27 cellular contexts compared by ENCODE assay signal in the genomic region with DNA sequence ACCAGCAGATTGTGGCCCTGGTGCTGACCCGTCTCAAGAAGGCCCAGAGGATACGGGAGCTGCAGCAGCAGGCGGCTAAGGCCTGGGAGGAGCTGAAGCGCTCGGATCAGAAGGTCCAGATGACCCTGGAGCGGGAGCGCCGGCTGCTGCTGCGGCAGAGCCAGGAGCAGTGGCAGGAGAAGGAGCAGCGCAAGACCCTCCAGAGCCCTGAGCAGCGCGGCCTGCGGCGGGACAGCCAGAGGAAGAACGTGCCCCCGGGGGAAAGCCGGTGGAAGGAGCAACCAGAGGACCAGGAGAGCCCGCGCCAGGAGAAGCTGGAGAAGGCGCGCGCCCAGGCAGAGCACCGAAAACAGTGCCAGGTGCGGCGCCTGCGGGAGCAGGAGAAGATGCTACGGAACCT. TPM values are rescaled to one million over a fixed set of nuclear protein-coding genes. Genes with fewer than 3 reads are reported as not detected.
"Had no signal": no experiment of that assay in that cellular context is flagged by ENCODE, and none has a peak within 500 bp of the region (broad histone marks: within the 10 kb centered on the region; RNA-seq: fewer than 3 reads in every experiment).

No MANE protein-coding gene starts in this region.

- H3K4me3 Mint-ChIP-seq: activated CD4-positive, alpha-beta T cell treated with anti-CD3 and anti-CD28 coated beads, Interleukin-2, amount 10 ng/mL, durations not matched to agents 24 days and 14 days; activated CD8-positive, alpha-beta memory T cell treated with anti-CD3 and anti-CD28 coated beads, Interleukin-2, amount 10 ng/mL, durations not matched to agents 7 days and 5 days; activated CD8-positive, alpha-beta T cell treated with anti-CD3 and anti-CD28 coated beads for 36 hours; activated naive CD4-positive, alpha-beta T cell treated with anti-CD3 and anti-CD28 coated beads, Interleukin-2, amount 10 ng/mL, durations not matched to agents 7 days and 5 days; dendritic cell treated with granulocyte-macrophage colony-stimulating factor and Interleukin-4, amounts not matched to agents 40 ng/mL and 50 ng/mL, for 4 days; stimulated activated naive CD8-positive, alpha-beta T cell treated with anti-CD3 and anti-CD28 coated beads, Interleukin-15, Interleukin-2, amounts not matched to agents 100 ng/mL and 50 ng/mL, for 24 hours had no signal

- H3K27ac Mint-ChIP-seq: activated CD4-positive, alpha-beta T cell treated with anti-CD3 and anti-CD28 coated beads, Interleukin-2, amount 10 ng/mL, durations not matched to agents 24 days and 14 days; activated CD8-positive, alpha-beta memory T cell treated with anti-CD3 and anti-CD28 coated beads, Interleukin-2, amount 10 ng/mL, durations not matched to agents 7 days and 5 days; activated CD8-positive, alpha-beta T cell treated with anti-CD3 and anti-CD28 coated beads for 36 hours; activated naive CD4-positive, alpha-beta T cell treated with anti-CD3 and anti-CD28 coated beads, Interleukin-2, amount 10 ng/mL, durations not matched to agents 7 days and 5 days; dendritic cell treated with granulocyte-macrophage colony-stimulating factor and Interleukin-4, amounts not matched to agents 40 ng/mL and 50 ng/mL, for 4 days; naive thymus-derived CD8-positive, alpha-beta T cell; stimulated activated naive CD8-positive, alpha-beta T cell treated with anti-CD3 and anti-CD28 coated beads, Interleukin-15, Interleukin-2, amounts not matched to agents 100 ng/mL and 50 ng/mL, for 24 hours had no signal

- H3K4me3 ChIP-seq: cardiac muscle cell, thyroid gland had no signal

- H3K9me3 ChIP-seq: left ventricle myocardium inferior, neutrophil, pancreas, thyroid gland had no signal

- H3K27ac ChIP-seq: cardiac muscle cell, left ventricle myocardium inferior, neutrophil, pancreas, thyroid gland had no signal

- H3K36me3 ChIP-seq: cardiac muscle cell, left ventricle myocardium inferior, neutrophil, pancreas, thyroid gland had no signal

- H3K27me3 ChIP-seq: cardiac muscle cell, pancreas had no signal

- H3K9me3 Mint-ChIP-seq: activated CD4-positive, alpha-beta T cell treated with anti-CD3 and anti-CD28 coated beads, Interleukin-2, amount 10 ng/mL, durations not matched to agents 24 days and 14 days; activated CD8-positive, alpha-beta T cell treated with anti-CD3 and anti-CD28 coated beads for 36 hours; activated naive CD4-positive, alpha-beta T cell treated with anti-CD3 and anti-CD28 coated beads, Interleukin-2, amount 10 ng/mL, durations not matched to agents 7 days and 5 days; dendritic cell treated with granulocyte-macrophage colony-stimulating factor and Interleukin-4, amounts not matched to agents 40 ng/mL and 50 ng/mL, for 4 days had no signal

- H3K36me3 Mint-ChIP-seq: activated CD8-positive, alpha-beta memory T cell treated with anti-CD3 and anti-CD28 coated beads, Interleukin-2, amount 10 ng/mL, durations not matched to agents 7 days and 5 days; activated naive CD4-positive, alpha-beta T cell treated with anti-CD3 and anti-CD28 coated beads, Interleukin-2, amount 10 ng/mL, durations not matched to agents 7 days and 5 days had no signal

- H3K4me1 Mint-ChIP-seq: activated CD4-positive, alpha-beta T cell treated with anti-CD3 and anti-CD28 coated beads, Interleukin-2, amount 10 ng/mL, durations not matched to agents 24 days and 14 days; activated CD8-positive, alpha-beta memory T cell treated with anti-CD3 and anti-CD28 coated beads, Interleukin-2, amount 10 ng/mL, durations not matched to agents 7 days and 5 days; activated naive CD4-positive, alpha-beta T cell treated with anti-CD3 and anti-CD28 coated beads, Interleukin-2, amount 10 ng/mL, durations not matched to agents 7 days and 5 days had no signal

- ATAC-seq: activated CD4-positive, CD25-positive, alpha-beta regulatory T cell treated with anti-CD3 and anti-CD28 coated beads, Interleukin-2, amount 50 U/mL, for 24 hours; activated CD8-positive, alpha-beta memory T cell treated with anti-CD3 and anti-CD28 coated beads, Interleukin-2, amount 10 ng/mL, durations not matched to agents 7 days and 5 days; activated CD8-positive, alpha-beta T cell treated with anti-CD3 and anti-CD28 coated beads for 36 hours; naive thymus-derived CD8-positive, alpha-beta T cell had no signal

- DNase-seq: activated CD4-positive, alpha-beta T cell treated with anti-CD3 and anti-CD28 coated beads, Interleukin-2, amount 10 ng/mL, durations not matched to agents 24 days and 14 days; activated CD8-positive, alpha-beta memory T cell treated with anti-CD3 and anti-CD28 coated beads, Interleukin-2, amount 10 ng/mL, durations not matched to agents 7 days and 5 days; activated CD8-positive, alpha-beta T cell treated with anti-CD3 and anti-CD28 coated beads for 36 hours; activated effector memory CD4-positive, alpha-beta T cell treated with anti-CD3 and anti-CD28 coated beads, Interleukin-2, amount 50 U/mL, for 16 hours; activated naive CD4-positive, alpha-beta T cell treated with anti-CD3 and anti-CD28 coated beads, Interleukin-2, amount 10 ng/mL, durations not matched to agents 7 days and 5 days; activated T-cell treated with anti-CD3 and anti-CD28 coated beads for 4 hours; amygdala; effector CD4-positive, alpha-beta T cell; foreskin melanocyte; left ventricle myocardium inferior; stimulated activated CD4-positive, alpha-beta T cell treated with anti-CD3 and anti-CD28 coated beads, Interleukin-1b, Interleukin-23, amount 100 ng/mL, for 48 hours; substantia nigra had no signal

- H3K4me1 ChIP-seq: pancreas had no signal

RNA-seq across cellular contexts. Expression of a gene that starts 1.0 kb away (rescaled TPM):
- total RNA-seq: activated CD4-positive, alpha-beta T cell treated with anti-CD3 and anti-CD28 coated beads, Interleukin-2, amount 10 ng/mL, durations not matched to agents 24 days and 14 days; activated CD8-positive, alpha-beta memory T cell treated with anti-CD3 and anti-CD28 coated beads, Interleukin-2, amount 10 ng/mL, durations not matched to agents 7 days and 5 days; activated CD8-positive, alpha-beta T cell treated with anti-CD3 and anti-CD28 coated beads for 36 hours; cardiac muscle cell; cerebellum; epithelial cell of proximal tubule; left ventricle myocardium inferior; lung microvascular endothelial cell; naive thymus-derived CD8-positive, alpha-beta T cell; pancreas; pulmonary artery endothelial cell; skeletal muscle tissue; T-helper 2 cell treated with Interferon-gamma antibody and Interleukin-4, amounts not matched to agents 100 ng/mL and 5 ng/mL, for 36 hours; ureter had no signal

RNA-seq across cellular contexts. Expression of a gene that starts 30.3 kb away (rescaled TPM):
- total RNA-seq: activated CD4-positive, alpha-beta T cell treated with anti-CD3 and anti-CD28 coated beads, Interleukin-2, amount 10 ng/mL, durations not matched to agents 24 days and 14 days; pulmonary artery endothelial cell had no signal
